8 cellular contexts compared by ENCODE assay signal in the genomic region with DNA sequence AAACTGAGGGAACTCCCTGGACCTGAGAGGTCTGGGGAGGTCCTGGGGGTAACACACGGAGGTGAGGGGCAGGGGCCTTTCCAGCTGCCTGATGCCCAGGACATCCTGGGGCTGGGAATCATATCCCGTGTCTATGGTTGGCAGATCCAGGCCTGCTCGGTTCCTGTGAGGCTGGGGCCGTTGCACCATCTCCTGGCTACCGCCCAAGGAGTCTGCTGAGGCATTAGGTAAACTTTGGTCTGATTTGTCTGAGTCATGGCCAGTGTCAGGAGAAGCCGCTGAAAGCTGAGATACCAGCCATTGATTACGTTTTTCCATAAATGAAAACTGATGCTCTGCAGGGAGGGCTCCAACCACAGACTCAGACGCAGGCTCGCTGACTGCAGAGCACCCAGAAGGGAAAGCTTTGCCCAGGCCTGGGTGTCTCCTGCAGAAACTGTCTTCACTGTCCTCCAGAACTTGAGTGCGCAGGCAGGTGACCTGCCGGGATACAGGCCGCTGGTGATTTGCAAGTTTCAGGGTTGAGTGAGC. TPM values are rescaled to one million over a fixed set of nuclear protein-coding genes. Genes with fewer than 3 reads are reported as not detected.
DNase-seq lines count a peak whose midpoint lies in the region; ATAC-seq lines count a peak whose summit lies in the region.

No MANE protein-coding gene starts in this region.

- CTCF ChIA-PET in activated CD4-positive, alpha-beta T cell treated with anti-CD3 and anti-CD28 coated beads for 36 hours (lab: Charles Lee): interaction anchor here (1.0 kb wide), 1 partner anchor 37 kb away, joined by 4 read pairs; no protein-coding TSS in a partner anchor

- H3K4me1 Mint-ChIP-seq in activated CD4-positive, alpha-beta T cell treated with anti-CD3 and anti-CD28 coated beads for 36 hours: peaks cover 36% of the 10 kb centered on the region

- intact Hi-C loops in activated CD4-positive, alpha-beta T cell treated with anti-CD3 and anti-CD28 coated beads for 36 hours (cut with DNase I, micrococcal nuclease): no loop called here

- H3K4me3 Mint-ChIP-seq in activated CD4-positive, alpha-beta T cell treated with anti-CD3 and anti-CD28 coated beads for 36 hours: no peak overlapping the region

- H3K36me3 Mint-ChIP-seq in activated CD4-positive, alpha-beta T cell treated with anti-CD3 and anti-CD28 coated beads for 36 hours (ENCODE audit: low read depth): peaks cover 28% of the 10 kb centered on the region

- no peaks in the 10 kb centered on the region for H3K27me3 Mint-ChIP-seq in activated CD4-positive, alpha-beta T cell treated with anti-CD3 and anti-CD28 coated beads for 36 hours

- DNase-seq in EH (ENCODE audit: low read depth): peak; percentile 100
- peak; percentile 99 for DNase-seq in RPMI7951 (ENCODE audit: low read depth)
- DNase-seq in fibroblast of peridontal ligament (ENCODE audit: extremely low read depth): peak; percentile 100
- peak; percentile 96 for DNase-seq in renal cortical epithelial cell (ENCODE audit: low read depth)
- DNase-seq in RPMI8226: no peak
- DNase-seq in activated CD4-positive, alpha-beta T cell treated with anti-CD3 and anti-CD28 coated beads for 36 hours: no peak

- H3K27ac Mint-ChIP-seq in activated CD4-positive, alpha-beta T cell treated with anti-CD3 and anti-CD28 coated beads for 36 hours: no peak overlapping the region

- POLR2A ChIA-PET in activated CD4-positive, alpha-beta T cell treated with anti-CD3 and anti-CD28 coated beads for 36 hours (lab: Charles Lee): no interaction called here

- H3K9me3 Mint-ChIP-seq in activated CD4-positive, alpha-beta T cell treated with anti-CD3 and anti-CD28 coated beads for 36 hours (ENCODE audit: low read depth): no peaks in the 10 kb centered on the region

- ATAC-seq in GM21619 (IDR thresholded peaks at IDR 0.05; ENCODE audit: unreplicated experiment) (no peak), GM18502 (IDR thresholded peaks at IDR 0.05; ENCODE audit: poor library complexity, unreplicated experiment) (no peak)
- no peak for ATAC-seq in activated CD4-positive, alpha-beta T cell treated with anti-CD3 and anti-CD28 coated beads for 36 hours

RNA-seq across cellular contexts. Expression of a gene that starts 14.2 kb away (rescaled TPM):
- total RNA-seq in RPMI7951 (2014; rRNA removed; shearing (Covaris generic)): 21.7 and 25.2 TPM in 2 replicates
- 16.6 and 23.4 TPM in 2 replicates for total RNA-seq in renal cortical epithelial cell
- 10 to 100 TPM; 32.7 to 43.8 TPM for total RNA-seq in activated CD4-positive, alpha-beta T cell treated with anti-CD3 and anti-CD28 coated beads for 36 hours

Comparison
In these comparisons a context has a peak if more than half of its experiments do, and no peak if none do; other contexts are left out.
1. DNase-seq: peak in EH (single experiment), RPMI7951 (single experiment), fibroblast of peridontal ligament (single experiment) and renal cortical epithelial cell (single experiment); none in RPMI8226 (single experiment) and activated CD4-positive, alpha-beta T cell treated with anti-CD3 and anti-CD28 coated beads for 36 hours (single experiment).